Comparison of ENCODE assay signal across 1 cellular context in the genomic region with DNA sequence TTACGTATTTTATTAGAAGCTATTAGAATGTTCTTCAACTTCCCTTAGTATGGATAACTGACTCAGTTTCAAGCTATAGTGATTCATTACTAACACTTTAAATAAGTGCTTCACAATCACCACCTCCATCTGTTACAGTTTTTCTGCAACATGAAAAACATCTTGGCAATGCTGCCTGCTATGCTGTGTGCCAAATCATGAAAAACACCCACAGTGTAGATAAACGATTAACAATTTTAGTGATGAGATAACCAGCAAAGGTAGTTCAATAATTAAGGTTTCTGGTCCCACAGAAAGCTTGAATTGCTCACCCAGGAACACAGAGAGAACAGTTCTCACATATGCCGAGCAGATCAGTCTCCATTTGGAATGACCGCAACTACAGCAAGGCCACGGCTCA.
TF ChIP-seq lines count a peak whose summit lies in the region.

No MANE protein-coding gene starts in this region.

TF ChIP-seq in GM23338, 12 proteins besides CTCF, POLR2A, EP300 and RAD21:
- TF ChIP-seq ZNF114 (CRISPR knock-in tag; IDR thresholded peaks at IDR 0.05), result no peak
- TF ChIP-seq, protein P1, sequence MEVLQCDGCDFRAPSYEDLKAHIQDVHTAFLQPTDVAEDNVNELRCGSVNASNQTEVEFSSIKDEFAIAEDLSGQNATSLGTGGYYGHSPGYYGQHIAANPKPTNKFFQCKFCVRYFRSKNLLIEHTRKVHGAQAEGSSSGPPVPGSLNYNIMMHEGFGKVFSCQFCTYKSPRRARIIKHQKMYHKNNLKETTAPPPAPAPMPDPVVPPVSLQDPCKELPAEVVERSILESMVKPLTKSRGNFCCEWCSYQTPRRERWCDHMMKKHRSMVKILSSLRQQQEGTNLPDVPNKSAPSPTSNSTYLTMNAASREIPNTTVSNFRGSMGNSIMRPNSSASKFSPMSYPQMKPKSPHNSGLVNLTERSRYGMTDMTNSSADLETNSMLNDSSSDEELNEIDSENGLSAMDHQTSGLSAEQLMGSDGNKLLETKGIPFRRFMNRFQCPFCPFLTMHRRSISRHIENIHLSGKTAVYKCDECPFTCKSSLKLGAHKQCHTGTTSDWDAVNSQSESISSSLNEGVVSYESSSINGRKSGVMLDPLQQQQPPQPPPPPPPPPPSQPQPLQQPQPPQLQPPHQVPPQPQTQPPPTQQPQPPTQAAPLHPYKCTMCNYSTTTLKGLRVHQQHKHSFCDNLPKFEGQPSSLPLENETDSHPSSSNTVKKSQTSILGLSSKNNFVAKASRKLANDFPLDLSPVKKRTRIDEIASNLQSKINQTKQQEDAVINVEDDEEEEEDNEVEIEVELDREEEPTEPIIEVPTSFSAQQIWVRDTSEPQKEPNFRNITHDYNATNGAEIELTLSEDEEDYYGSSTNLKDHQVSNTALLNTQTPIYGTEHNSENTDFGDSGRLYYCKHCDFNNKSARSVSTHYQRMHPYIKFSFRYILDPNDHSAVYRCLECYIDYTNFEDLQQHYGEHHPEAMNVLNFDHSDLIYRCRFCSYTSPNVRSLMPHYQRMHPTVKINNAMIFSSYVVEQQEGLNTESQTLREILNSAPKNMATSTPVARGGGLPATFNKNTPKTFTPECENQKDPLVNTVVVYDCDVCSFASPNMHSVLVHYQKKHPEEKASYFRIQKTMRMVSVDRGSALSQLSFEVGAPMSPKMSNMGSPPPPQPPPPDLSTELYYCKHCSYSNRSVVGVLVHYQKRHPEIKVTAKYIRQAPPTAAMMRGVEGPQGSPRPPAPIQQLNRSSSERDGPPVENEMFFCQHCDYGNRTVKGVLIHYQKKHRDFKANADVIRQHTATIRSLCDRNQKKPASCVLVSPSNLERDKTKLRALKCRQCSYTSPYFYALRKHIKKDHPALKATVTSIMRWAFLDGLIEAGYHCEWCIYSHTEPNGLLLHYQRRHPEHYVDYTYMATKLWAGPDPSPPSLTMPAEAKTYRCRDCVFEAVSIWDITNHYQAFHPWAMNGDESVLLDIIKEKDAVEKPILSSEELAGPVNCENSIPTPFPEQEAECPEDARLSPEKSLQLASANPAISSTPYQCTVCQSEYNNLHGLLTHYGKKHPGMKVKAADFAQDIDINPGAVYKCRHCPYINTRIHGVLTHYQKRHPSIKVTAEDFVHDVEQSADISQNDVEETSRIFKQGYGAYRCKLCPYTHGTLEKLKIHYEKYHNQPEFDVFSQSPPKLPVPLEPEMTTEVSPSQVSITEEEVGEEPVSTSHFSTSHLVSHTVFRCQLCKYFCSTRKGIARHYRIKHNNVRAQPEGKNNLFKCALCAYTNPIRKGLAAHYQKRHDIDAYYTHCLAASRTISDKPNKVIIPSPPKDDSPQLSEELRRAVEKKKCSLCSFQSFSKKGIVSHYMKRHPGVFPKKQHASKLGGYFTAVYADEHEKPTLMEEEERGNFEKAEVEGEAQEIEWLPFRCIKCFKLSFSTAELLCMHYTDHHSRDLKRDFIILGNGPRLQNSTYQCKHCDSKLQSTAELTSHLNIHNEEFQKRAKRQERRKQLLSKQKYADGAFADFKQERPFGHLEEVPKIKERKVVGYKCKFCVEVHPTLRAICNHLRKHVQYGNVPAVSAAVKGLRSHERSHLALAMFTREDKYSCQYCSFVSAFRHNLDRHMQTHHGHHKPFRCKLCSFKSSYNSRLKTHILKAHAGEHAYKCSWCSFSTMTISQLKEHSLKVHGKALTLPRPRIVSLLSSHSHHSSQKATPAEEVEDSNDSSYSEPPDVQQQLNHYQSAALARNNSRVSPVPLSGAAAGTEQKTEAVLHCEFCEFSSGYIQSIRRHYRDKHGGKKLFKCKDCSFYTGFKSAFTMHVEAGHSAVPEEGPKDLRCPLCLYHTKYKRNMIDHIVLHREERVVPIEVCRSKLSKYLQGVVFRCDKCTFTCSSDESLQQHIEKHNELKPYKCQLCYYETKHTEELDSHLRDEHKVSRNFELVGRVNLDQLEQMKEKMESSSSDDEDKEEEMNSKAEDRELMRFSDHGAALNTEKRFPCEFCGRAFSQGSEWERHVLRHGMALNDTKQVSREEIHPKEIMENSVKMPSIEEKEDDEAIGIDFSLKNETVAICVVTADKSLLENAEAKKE (CRISPR knock-in tag; IDR thresholded peaks at IDR 0.05), result no peak
- no peak for TF ChIP-seq ETS1 (IDR thresholded peaks at IDR 0.05)
- TF ChIP-seq CREB1 (CRISPR knock-in tag; IDR thresholded peaks at IDR 0.05; ENCODE audit: low read depth), result no peak
- TF ChIP-seq STAT1 (IDR thresholded peaks at IDR 0.05; ENCODE audit: unreplicated experiment), result no peak
- no peak for TF ChIP-seq ZNF331 (CRISPR knock-in tag; IDR thresholded peaks at IDR 0.05; ENCODE audit: low read depth)
- TF ChIP-seq NANOG (IDR thresholded peaks at IDR 0.05; ENCODE audit: borderline replicate concordance), result no peak
- no peak for TF ChIP-seq EZH2 (IDR thresholded peaks at IDR 0.05; ENCODE audit: low read depth, unreplicated experiment)
- no peak for TF ChIP-seq EZH2phosphoT487 (IDR thresholded peaks at IDR 0.05; ENCODE audit: unreplicated experiment)
- TF ChIP-seq JUNB (IDR thresholded peaks at IDR 0.05; ENCODE audit: unreplicated experiment), result no peak
- no peak for TF ChIP-seq POLR2AphosphoS5 (IDR thresholded peaks at IDR 0.05; ENCODE audit: low read depth)
- TF ChIP-seq REST (IDR thresholded peaks at IDR 0.05; ENCODE audit: unreplicated experiment), result no peak
